ENCODE assay signal across 1 cellular context in genomic region chr21:39663742-39664492, GRCh38.
TF ChIP-seq lines count a peak whose summit lies in the region.

No MANE protein-coding gene starts in this region.

TF ChIP-seq in H1, 55 proteins besides CTCF, POLR2A, EP300 and RAD21:
- no peak for TF ChIP-seq CBX8 (IDR thresholded peaks at IDR 0.05; ENCODE audit: borderline replicate concordance, low read depth, low read length)
- no peak for TF ChIP-seq ZNF274 (IDR thresholded peaks at IDR 0.05; ENCODE audit: borderline replicate concordance, extremely low read depth, low read length)
- no peak for TF ChIP-seq RFX5 (IDR thresholded peaks at IDR 0.05; ENCODE audit: borderline replicate concordance, low read depth, low read length)
- TF ChIP-seq ATF2 (IDR thresholded peaks at IDR 0.05; ENCODE audit: low read length), result no peak
- no peak for TF ChIP-seq SP1 (IDR thresholded peaks at IDR 0.05; ENCODE audit: low read depth, low read length)
- no peak for TF ChIP-seq USF2 (IDR thresholded peaks at IDR 0.05; ENCODE audit: low read length)
- no peak for TF ChIP-seq SIX5 (IDR thresholded peaks at IDR 0.05; ENCODE audit: low read depth, low read length)
- TF ChIP-seq GABPA (IDR thresholded peaks at IDR 0.05; ENCODE audit: borderline replicate concordance, insufficient read depth, low read length), result no peak
- TF ChIP-seq JUND (IDR thresholded peaks at IDR 0.05; ENCODE audit: low read length), result no peak
- no peak for TF ChIP-seq KDM4A (IDR thresholded peaks at IDR 0.05; ENCODE audit: low read depth, low read length, severe bottlenecking)
